In the genomic region with DNA sequence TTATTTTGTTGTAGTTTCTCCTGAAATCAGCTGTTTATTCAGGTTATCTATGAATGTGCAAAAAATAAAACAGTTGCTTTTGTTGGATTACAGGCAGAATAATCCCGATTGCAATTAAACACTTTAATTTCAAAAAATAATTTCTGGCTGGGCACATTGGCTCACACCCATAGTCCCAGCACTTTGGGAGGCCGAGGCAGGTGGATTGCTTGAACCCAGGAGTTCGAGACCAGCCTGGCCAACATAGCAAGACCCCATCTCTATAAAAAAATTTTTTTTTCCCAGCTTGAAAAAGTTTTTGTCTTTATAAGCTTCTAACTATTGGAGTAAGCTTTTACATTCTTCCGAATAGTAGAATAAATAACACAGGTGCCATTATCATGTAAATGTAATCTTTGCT, we compare ENCODE assay signal across 28 cellular contexts. TPM values are rescaled to one million over a fixed set of nuclear protein-coding genes. Genes with fewer than 3 reads are reported as not detected.
DNase-seq lines count a peak whose midpoint lies in the region; ATAC-seq and TF ChIP-seq lines count a peak whose summit lies in the region.
"Had no signal": no experiment of that assay in that cellular context is flagged by ENCODE, and none has a peak within 500 bp of the region (broad histone marks: within the 10 kb centered on the region; RNA-seq: fewer than 3 reads in every experiment).

No MANE protein-coding gene starts in this region.

- no peaks in the 10 kb centered on the region for H3K9me3 ChIP-seq in CD4-positive, CD25-positive, alpha-beta regulatory T cell (ENCODE audit: control insufficient read depth in 2 of 2, low read length in 2 of 2)
- H3K9me3 ChIP-seq in HEK293 (ENCODE audit: control insufficient read depth, insufficient read depth, low read depth, low read length) (no peaks in the 10 kb centered on the region), adrenal gland (replicated peaks in 1 of 3) (no peaks in the 10 kb centered on the region)
- no peaks in the 10 kb centered on the region for H3K9me3 ChIP-seq in naive thymus-derived CD4-positive, alpha-beta T cell (ENCODE audit: control insufficient read depth in 2 of 3, low read length in 3 of 3)
- H3K9me3 ChIP-seq: A549, BE2C, BLaER1 had no signal

- no peak for TF ChIP-seq CTCF in HEK293 (tag by site-specific recombination; IDR thresholded peaks at IDR 0.05)
- no peak for TF ChIP-seq CTCF in adrenal gland (IDR thresholded peaks at IDR 0.05)

- H3K27me3 Mint-ChIP-seq in activated naive CD8-positive, alpha-beta T cell = no peaks in the 10 kb centered on the region
- no peaks in the 10 kb centered on the region for H3K27me3 Mint-ChIP-seq in activated naive CD8-positive, alpha-beta T cell treated with anti-CD3 and anti-CD28 coated beads for 36 hours
- no peaks in the 10 kb centered on the region for H3K27me3 Mint-ChIP-seq in CD4-positive, CD25-positive, alpha-beta regulatory T cell
- H3K27me3 Mint-ChIP-seq in naive thymus-derived CD4-positive, alpha-beta T cell = no peaks in the 10 kb centered on the region
- no peaks in the 10 kb centered on the region for H3K27me3 Mint-ChIP-seq in activated T-cell treated with anti-CD3 and anti-CD28 coated beads, Interleukin-2, amount 50 U/mL, for 24 hours
- H3K27me3 Mint-ChIP-seq: CD4-positive, alpha-beta memory T cell; CD8-positive, alpha-beta memory T cell had no signal

- no peak overlapping the region for H3K4me3 ChIP-seq in CD4-positive, CD25-positive, alpha-beta regulatory T cell (ENCODE audit: low read depth, low read length)
- H3K4me3 ChIP-seq in HEK293 (ENCODE audit: low read depth, low read length) (no peak overlapping the region), adrenal gland (no peak overlapping the region)
- H3K4me3 ChIP-seq in naive thymus-derived CD4-positive, alpha-beta T cell (ENCODE audit: low read length) = no peak overlapping the region
- H3K4me3 ChIP-seq: A549, BLaER1, GM12878 had no signal

- H3K4me3 Mint-ChIP-seq in activated naive CD8-positive, alpha-beta T cell = no peak overlapping the region
- H3K4me3 Mint-ChIP-seq in activated naive CD8-positive, alpha-beta T cell treated with anti-CD3 and anti-CD28 coated beads for 36 hours = no peak overlapping the region
- H3K4me3 Mint-ChIP-seq in CD4-positive, CD25-positive, alpha-beta regulatory T cell = peak overlapping the region in 1 of 4 donors; percentile 13
- peak overlapping the region in 2 of 10 donors; percentile 19 to 47 for H3K4me3 Mint-ChIP-seq in naive thymus-derived CD4-positive, alpha-beta T cell
- no peak overlapping the region for H3K4me3 Mint-ChIP-seq in activated T-cell treated with anti-CD3 and anti-CD28 coated beads, Interleukin-2, amount 50 U/mL, for 24 hours
- H3K4me3 Mint-ChIP-seq: CD14-positive monocyte; CD8-positive, alpha-beta memory T cell had no signal

- H3K27ac Mint-ChIP-seq in activated naive CD8-positive, alpha-beta T cell = peak overlapping the region; percentile 75
- H3K27ac Mint-ChIP-seq in activated naive CD8-positive, alpha-beta T cell treated with anti-CD3 and anti-CD28 coated beads for 36 hours = no peak overlapping the region
- peak overlapping the region in 1 of 3 donors; percentile 15 for H3K27ac Mint-ChIP-seq in CD4-positive, CD25-positive, alpha-beta regulatory T cell
- peak overlapping the region in 5 of 9 donors; percentile 20 to 89 (median 26) for H3K27ac Mint-ChIP-seq in naive thymus-derived CD4-positive, alpha-beta T cell
- no peak overlapping the region for H3K27ac Mint-ChIP-seq in activated T-cell treated with anti-CD3 and anti-CD28 coated beads, Interleukin-2, amount 50 U/mL, for 24 hours

- H3K4me1 Mint-ChIP-seq in activated naive CD8-positive, alpha-beta T cell (ENCODE audit: low read depth) = peaks cover 66% of the 10 kb centered on the region
- H3K4me1 Mint-ChIP-seq in activated naive CD8-positive, alpha-beta T cell treated with anti-CD3 and anti-CD28 coated beads for 36 hours = peaks cover 35% of the 10 kb centered on the region
- peaks cover 36 to 85% (median 63%) of the 10 kb centered on the region in 4 donors for H3K4me1 Mint-ChIP-seq in CD4-positive, CD25-positive, alpha-beta regulatory T cell
- peaks cover 25 to 93% (median 77%) of the 10 kb centered on the region in 7 donors for H3K4me1 Mint-ChIP-seq in naive thymus-derived CD4-positive, alpha-beta T cell
- peaks cover 55% of the 10 kb centered on the region for H3K4me1 Mint-ChIP-seq in activated T-cell treated with anti-CD3 and anti-CD28 coated beads, Interleukin-2, amount 50 U/mL, for 24 hours (ENCODE audit: low read depth)
- H3K4me1 Mint-ChIP-seq: CD14-positive monocyte had no signal

- no peak for DNase-seq in activated naive CD8-positive, alpha-beta T cell treated with anti-CD3 and anti-CD28 coated beads for 36 hours
- DNase-seq in CD4-positive, CD25-positive, alpha-beta regulatory T cell = no peak
- DNase-seq in naive thymus-derived CD4-positive, alpha-beta T cell = no peak
- DNase-seq in adrenal gland (no peak), Right ventricle myocardium superior (no peak)
- DNase-seq in activated T-cell treated with anti-CD3 and anti-CD28 coated beads, Interleukin-2, amount 50 U/mL, for 24 hours = no peak
- DNase-seq: BE2C; C1 segment of cervical spinal cord; CD4-positive, alpha-beta memory T cell; CD8-positive, alpha-beta memory T cell; COR-L47; DMS 273 treated with DMSO at 0.1 percent for 48 hours; DMS153; DMS53; DMS79; DND-41; EL; GDM1 had no signal

- POLR2A ChIA-PET in HEK293 (lab: Yijun Ruan, JAX) = interaction anchor here (1.1 kb wide), 1 partner anchor 15 kb away, joined by 4 read pairs; a partner anchor contains a TSS
- POLR2A ChIA-PET in naive thymus-derived CD4-positive, alpha-beta T cell (lab: Charles Lee) = interaction anchor here (1.2 to 4.3 kb wide), 4 partner anchors 13 to 103 kb away, joined by 3 to 64 read pairs (median 8); a partner anchor contains a TSS

- intact Hi-C loops in naive thymus-derived CD4-positive, alpha-beta T cell (cut with micrococcal nuclease) = loop anchor here in 1 of 2 donors (1.0 kb wide), 1 partner anchor 10 kb away; no protein-coding TSS in a partner anchor
- intact Hi-C loops in adrenal gland (cut with DNase I) (no loop called here), Right ventricle myocardium superior (cut with DNase I) (no loop called here)

- H3K36me3 Mint-ChIP-seq in activated naive CD8-positive, alpha-beta T cell = peaks cover 18% of the 10 kb centered on the region
- H3K36me3 Mint-ChIP-seq in activated naive CD8-positive, alpha-beta T cell treated with anti-CD3 and anti-CD28 coated beads for 36 hours = peaks cover 31% of the 10 kb centered on the region
- H3K36me3 Mint-ChIP-seq in CD4-positive, CD25-positive, alpha-beta regulatory T cell = peaks cover 48% of the 10 kb centered on the region
- peaks cover 7 to 50% (median 28%) of the 10 kb centered on the region in 5 donors for H3K36me3 Mint-ChIP-seq in naive thymus-derived CD4-positive, alpha-beta T cell
- peaks cover 70% of the 10 kb centered on the region for H3K36me3 Mint-ChIP-seq in activated T-cell treated with anti-CD3 and anti-CD28 coated beads, Interleukin-2, amount 50 U/mL, for 24 hours (ENCODE audit: low read depth)

- TF ChIP-seq POLR2A in adrenal gland (IDR thresholded peaks at IDR 0.05) = no peak

- peaks cover 57% of the 10 kb centered on the region for H3K4me1 ChIP-seq in CD4-positive, CD25-positive, alpha-beta regulatory T cell (ENCODE audit: control insufficient read depth, insufficient read depth, low read length, poor library complexity, severe bottlenecking)
- H3K4me1 ChIP-seq in HEK293 (ENCODE audit: control insufficient read depth, insufficient read depth, low read length) (no peaks in the 10 kb centered on the region), adrenal gland (replicated peaks in 1 of 2) (no peaks in the 10 kb centered on the region)
- peaks cover 11 to 53% of the 10 kb centered on the region in 2 donors for H3K4me1 ChIP-seq in naive thymus-derived CD4-positive, alpha-beta T cell (ENCODE audit: control insufficient read depth in 2 of 2, insufficient read depth in 2 of 2, low read length in 2 of 2)
- H3K4me1 ChIP-seq: BE2C, BLaER1 had no signal

- no peaks in the 10 kb centered on the region for H3K27me3 ChIP-seq in CD4-positive, CD25-positive, alpha-beta regulatory T cell (ENCODE audit: control insufficient read depth, insufficient read depth, low read length)
- H3K27me3 ChIP-seq in naive thymus-derived CD4-positive, alpha-beta T cell (ENCODE audit: control insufficient read depth in 2 of 2, insufficient read depth in 2 of 2, low read length in 2 of 2) = no peaks in the 10 kb centered on the region
- H3K27me3 ChIP-seq in adrenal gland = no peaks in the 10 kb centered on the region
- H3K27me3 ChIP-seq: BLaER1 had no signal

- CTCF ChIA-PET in HEK293 (lab: Yijun Ruan, JAX) = interaction anchor here (0.6 to 2.1 kb wide), 11 partner anchors 9 to 632 kb away, joined by 3 to 8 read pairs (median 4); a partner anchor contains a TSS
- CTCF ChIA-PET in naive thymus-derived CD4-positive, alpha-beta T cell (lab: Charles Lee) = interaction anchor here (0.6 to 1.5 kb wide), 5 partner anchors 8 to 127 kb away, joined by 3 to 5 read pairs (median 4); no protein-coding TSS in a partner anchor

- 77 to 85% (median 82%) methylated on average over 4 of the region's 4 CpGs for WGBS in adrenal gland, 4 donors

- H3K36me3 ChIP-seq in CD4-positive, CD25-positive, alpha-beta regulatory T cell (ENCODE audit: control insufficient read depth, insufficient read depth, low read length) = peaks cover 65% of the 10 kb centered on the region
- H3K36me3 ChIP-seq in HEK293 (ENCODE audit: control insufficient read depth in 2 of 2, insufficient read depth in 1 of 2, low read length in 2 of 2) = peaks cover 0 to 3% of the 10 kb centered on the region in 2 experiments; a peak in 1 of 3 replicates
- H3K36me3 ChIP-seq in naive thymus-derived CD4-positive, alpha-beta T cell (ENCODE audit: control insufficient read depth in 2 of 3, insufficient read depth in 3 of 3, low read length in 3 of 3) = peaks cover 3 to 41% (median 8%) of the 10 kb centered on the region in 3 experiments
- H3K36me3 ChIP-seq in adrenal gland (replicated peaks in 1 of 2) = no peaks in the 10 kb centered on the region
- H3K36me3 ChIP-seq: BE2C, BLaER1 had no signal

- peak overlapping the region; percentile 1 for H3K27ac ChIP-seq in CD4-positive, CD25-positive, alpha-beta regulatory T cell (ENCODE audit: insufficient read depth, low read length, poor library complexity, severe bottlenecking)
- H3K27ac ChIP-seq in HEK293 (ENCODE audit: extremely low read depth, low read depth, low read length) (no peak overlapping the region), adrenal gland (no peak overlapping the region)
- no peak overlapping the region for H3K27ac ChIP-seq in naive thymus-derived CD4-positive, alpha-beta T cell (ENCODE audit: low read depth, low read length)
- H3K27ac ChIP-seq: 22Rv1, A549, BLaER1 had no signal

- peaks cover 3% of the 10 kb centered on the region for H3K9me3 Mint-ChIP-seq in activated naive CD8-positive, alpha-beta T cell (ENCODE audit: low read depth)
- no peaks in the 10 kb centered on the region for H3K9me3 Mint-ChIP-seq in activated naive CD8-positive, alpha-beta T cell treated with anti-CD3 and anti-CD28 coated beads for 36 hours
- peaks cover 0 to 4% (median 0%) of the 10 kb centered on the region in 7 donors for H3K9me3 Mint-ChIP-seq in CD4-positive, CD25-positive, alpha-beta regulatory T cell
- H3K9me3 Mint-ChIP-seq in naive thymus-derived CD4-positive, alpha-beta T cell = peaks cover 0 to 3% (median 0%) of the 10 kb centered on the region in 11 donors
- peaks cover 3% of the 10 kb centered on the region for H3K9me3 Mint-ChIP-seq in activated T-cell treated with anti-CD3 and anti-CD28 coated beads, Interleukin-2, amount 50 U/mL, for 24 hours

- ATAC-seq in CD4-positive, CD25-positive, alpha-beta regulatory T cell (ENCODE audit: low read depth in 2 of 2) = no peak
- no peak for ATAC-seq in naive thymus-derived CD4-positive, alpha-beta T cell
- ATAC-seq in Right ventricle myocardium superior (ENCODE audit: poor library complexity) = no peak
- ATAC-seq: A549, GM12878 had no signal

RNA-seq across cellular contexts. Expression of a gene that starts 15.3 kb away (rescaled TPM):
- total RNA-seq in activated naive CD8-positive, alpha-beta T cell treated with anti-CD3 and anti-CD28 coated beads for 36 hours = 10 to 100 TPM; 67.2 to 67.7 TPM
- 172 TPM for total RNA-seq in CD4-positive, CD25-positive, alpha-beta regulatory T cell
- 100 to 1,000 TPM; 126 to 146 (median 133) TPM for polyA plus RNA-seq in CD4-positive, CD25-positive, alpha-beta regulatory T cell
- 100 to 1,000 TPM in 4 of 5 experiments, 10 to 100 TPM in 1; 68.5 to 247 (median 183) TPM for total RNA-seq in naive thymus-derived CD4-positive, alpha-beta T cell
- 100 to 1,000 TPM; 171 to 179 TPM for polyA plus RNA-seq in naive thymus-derived CD4-positive, alpha-beta T cell
- 1 to 10 TPM in 7 of 8 donors, under 1 TPM in 1; 0.48 to 5.6 (median 2.5) TPM for total RNA-seq in adrenal gland
- polyA plus RNA-seq in adrenal gland = 1 to 10 TPM; 1.0 to 2.5 (median 2.1) TPM
- 6.5 TPM for total RNA-seq in Right ventricle myocardium superior

RNA-seq across cellular contexts. Expression of a gene that starts 38.0 kb away (rescaled TPM):
- under 1 TPM; 0.16 to 0.21 TPM for total RNA-seq in activated naive CD8-positive, alpha-beta T cell treated with anti-CD3 and anti-CD28 coated beads for 36 hours
- not detected for total RNA-seq in CD4-positive, CD25-positive, alpha-beta regulatory T cell
- polyA plus RNA-seq in CD4-positive, CD25-positive, alpha-beta regulatory T cell = under 1 TPM in 1 of 4 donors, not detected in 3; 0.34 TPM
- under 1 TPM in 1 of 5 experiments, not detected in 4; 0.13 TPM for total RNA-seq in naive thymus-derived CD4-positive, alpha-beta T cell
- under 1 TPM; 0.10 to 0.12 TPM for polyA plus RNA-seq in naive thymus-derived CD4-positive, alpha-beta T cell
- total RNA-seq in adrenal gland (under 1 TPM in 2 of 8 donors, not detected in 6; under 0.01 to 0.11 TPM), Right ventricle myocardium superior (0.27 TPM)
- under 1 TPM in 2 of 3 donors, not detected in 1; 0.09 to 0.27 TPM for polyA plus RNA-seq in adrenal gland
- total RNA-seq: A172; CD4-positive, alpha-beta memory T cell; Daoy; G401; GM12878 had no signal
- polyA plus RNA-seq: CD14-positive monocyte; CD8-positive, alpha-beta memory T cell; GM12878 had no signal

Comparison
In these comparisons a context has a peak if more than half of its experiments do, and no peak if none do; other contexts are left out.
1. H3K27ac Mint-ChIP-seq: peak in activated naive CD8-positive, alpha-beta T cell (single experiment) and naive thymus-derived CD4-positive, alpha-beta T cell (5 of 9); none in activated naive CD8-positive, alpha-beta T cell treated with anti-CD3 and anti-CD28 coated beads for 36 hours (single experiment) and activated T-cell treated with anti-CD3 and anti-CD28 coated beads, Interleukin-2, amount 50 U/mL, for 24 hours (single experiment).